1 cellular context compared by ENCODE assay signal in the genomic region with DNA sequence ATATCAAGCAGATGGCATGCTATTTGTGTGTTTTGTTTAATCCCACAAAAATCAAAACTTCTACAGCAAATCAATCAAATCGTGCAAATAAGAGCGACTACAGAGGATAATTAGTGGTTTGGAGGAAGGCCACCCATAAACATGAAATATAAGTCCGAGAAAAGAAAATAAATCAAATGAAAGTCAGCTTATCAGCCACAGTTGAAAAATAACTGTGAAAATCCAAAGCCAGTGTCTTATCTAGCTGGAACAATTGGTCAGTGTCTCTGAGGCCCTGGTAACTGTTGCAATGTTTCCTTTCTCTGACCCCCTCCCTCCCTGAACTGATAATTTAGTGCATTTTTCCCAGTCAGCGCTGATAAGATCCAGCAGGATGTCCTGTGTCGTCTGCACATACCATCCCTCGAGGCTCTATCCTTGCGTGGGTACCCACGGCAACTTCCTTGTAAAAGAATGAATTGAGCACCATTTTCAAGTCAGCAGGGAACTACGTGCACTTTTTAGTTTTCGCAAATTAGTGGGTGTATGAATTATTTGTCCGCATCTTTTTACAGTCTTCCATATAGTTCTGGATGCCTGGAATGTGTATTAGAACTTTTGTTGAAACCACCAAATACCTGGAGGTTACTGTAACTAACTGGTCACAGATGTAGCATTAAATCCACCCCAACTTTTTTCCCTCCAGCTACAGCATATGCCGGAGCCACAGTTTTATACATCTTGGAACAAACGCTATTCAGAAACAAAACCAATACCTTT.
TF ChIP-seq lines count a peak whose summit lies in the region.

No MANE protein-coding gene starts in this region.

TF ChIP-seq in K562, 482 proteins besides CTCF, POLR2A, EP300 and RAD21 (continued from another document and continues in another):
- TF ChIP-seq TRIM28 (IDR thresholded peaks at IDR 0.05) (no peak), ZEB2 (IDR thresholded peaks at IDR 0.05) (peak; percentile 46; the same call in 1 of the 2 replicates), ZBTB8A (IDR thresholded peaks at IDR 0.05; ENCODE audit: partially characterized antibody) (no peak), ZNF253 (CRISPR knock-in tag; conservative IDR thresholded peaks at IDR 0.05) (no peak), ZNF3 (CRISPR knock-in tag; IDR thresholded peaks at IDR 0.05) (no peak), EWSR1 (IDR thresholded peaks at IDR 0.05; ENCODE audit: borderline replicate concordance, low read depth, partially characterized antibody) (no peak), RBM39 (optimal IDR thresholded peaks at IDR 0.05; ENCODE audit: low read depth, low read length) (no peak), HNRNPUL1 (IDR thresholded peaks at IDR 0.05; ENCODE audit: low read length) (no peak), ARNT (IDR thresholded peaks at IDR 0.05) (no peak), ZNF57 (CRISPR knock-in tag; IDR thresholded peaks at IDR 0.05) (no peak), HNRNPH1 (optimal IDR thresholded peaks at IDR 0.05; ENCODE audit: low read depth, low read length) (no peak), ZNF212 (CRISPR knock-in tag; IDR thresholded peaks at IDR 0.05) (no peak), ATF1 (CRISPR knock-in tag; IDR thresholded peaks at IDR 0.05) (no peak), ATF1 (tag; IDR thresholded peaks at IDR 0.05) (peak; percentile 52; the same call in 1 of the 2 replicates), POLR2B (IDR thresholded peaks at IDR 0.05; ENCODE audit: low read depth, partially characterized antibody) (no peak), FUS (optimal IDR thresholded peaks at IDR 0.05; ENCODE audit: low read depth, low read length) (no peak), HDAC1 (IDR thresholded peaks at IDR 0.05) (peak in 1 of 2 experiments; percentile 94; a peak in 2 of 4 replicates), RFX5 (IDR thresholded peaks at IDR 0.05; ENCODE audit: low read depth, low read length) (no peak), ZNF197 (CRISPR knock-in tag; IDR thresholded peaks at IDR 0.05; ENCODE audit: low read depth) (peak; percentile 87; the same call in 1 of the 2 replicates), STAG1 (CRISPR knock-in tag; IDR thresholded peaks at IDR 0.05; ENCODE audit: borderline replicate concordance) (no peak), POLR2AphosphoS5 (IDR thresholded peaks at IDR 0.05; ENCODE audit: control insufficient read depth, insufficient read depth, low read depth, low read length) (0 out of 2 replicates have a peak, but pooled peaks have one; percentile 32), WHSC1 (IDR thresholded peaks at IDR 0.05; ENCODE audit: low read length) (no peak), ARID2 (IDR thresholded peaks at IDR 0.05) (no peak), MTA3 (IDR thresholded peaks at IDR 0.05; ENCODE audit: borderline replicate concordance) (peak; percentile 21; the same call in 1 of the 2 replicates), FOXA3 (CRISPR knock-in tag; conservative IDR thresholded peaks at IDR 0.05 in 1 of 2, IDR thresholded peaks at IDR 0.05 in 1 of 2) (peak in 1 of 2 experiments; percentile 98; a peak in 2 of 4 replicates), ZBTB7A (IDR thresholded peaks at IDR 0.05; ENCODE audit: borderline replicate concordance, control insufficient read depth, low read depth, low read length) (no peak), SRSF1 (IDR thresholded peaks at IDR 0.05; ENCODE audit: low read depth, low read length) (no peak), FIP1L1 (IDR thresholded peaks at IDR 0.05; ENCODE audit: low read depth, low read length, poor library complexity, severe bottlenecking) (no peak), CREBBP (IDR thresholded peaks at IDR 0.05; ENCODE audit: low read depth, low read length) (no peak), SREBF1 (IDR thresholded peaks at IDR 0.05; ENCODE audit: borderline replicate concordance, low read depth, low read length) (no peak), ETV5 (CRISPR knock-in tag; IDR thresholded peaks at IDR 0.05; ENCODE audit: low read depth) (no peak), FOXP1 (CRISPR knock-in tag; IDR thresholded peaks at IDR 0.05) (no peak), ZNF551 (CRISPR knock-in tag; IDR thresholded peaks at IDR 0.05) (no peak), ESRRB (CRISPR knock-in tag; IDR thresholded peaks at IDR 0.05; ENCODE audit: borderline replicate concordance) (no peak), ZBTB17 (CRISPR knock-in tag; IDR thresholded peaks at IDR 0.05) (no peak), HLTF (IDR thresholded peaks at IDR 0.05) (no peak)
- TF ChIP-seq, protein P1, sequence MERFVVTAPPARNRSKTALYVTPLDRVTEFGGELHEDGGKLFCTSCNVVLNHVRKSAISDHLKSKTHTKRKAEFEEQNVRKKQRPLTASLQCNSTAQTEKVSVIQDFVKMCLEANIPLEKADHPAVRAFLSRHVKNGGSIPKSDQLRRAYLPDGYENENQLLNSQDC (CRISPR knock-in tag; IDR thresholded peaks at IDR 0.05), result no peak
- TF ChIP-seq, protein P2, sequence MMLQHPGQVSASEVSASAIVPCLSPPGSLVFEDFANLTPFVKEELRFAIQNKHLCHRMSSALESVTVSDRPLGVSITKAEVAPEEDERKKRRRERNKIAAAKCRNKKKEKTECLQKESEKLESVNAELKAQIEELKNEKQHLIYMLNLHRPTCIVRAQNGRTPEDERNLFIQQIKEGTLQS (IDR thresholded peaks at IDR 0.05), result 0 out of 2 replicates have a peak, but pooled peaks have one; percentile 15
- TF ChIP-seq, protein P2 (CRISPR knock-in tag; conservative IDR thresholded peaks at IDR 0.05), result no peak
- TF ChIP-seq, protein P3, sequence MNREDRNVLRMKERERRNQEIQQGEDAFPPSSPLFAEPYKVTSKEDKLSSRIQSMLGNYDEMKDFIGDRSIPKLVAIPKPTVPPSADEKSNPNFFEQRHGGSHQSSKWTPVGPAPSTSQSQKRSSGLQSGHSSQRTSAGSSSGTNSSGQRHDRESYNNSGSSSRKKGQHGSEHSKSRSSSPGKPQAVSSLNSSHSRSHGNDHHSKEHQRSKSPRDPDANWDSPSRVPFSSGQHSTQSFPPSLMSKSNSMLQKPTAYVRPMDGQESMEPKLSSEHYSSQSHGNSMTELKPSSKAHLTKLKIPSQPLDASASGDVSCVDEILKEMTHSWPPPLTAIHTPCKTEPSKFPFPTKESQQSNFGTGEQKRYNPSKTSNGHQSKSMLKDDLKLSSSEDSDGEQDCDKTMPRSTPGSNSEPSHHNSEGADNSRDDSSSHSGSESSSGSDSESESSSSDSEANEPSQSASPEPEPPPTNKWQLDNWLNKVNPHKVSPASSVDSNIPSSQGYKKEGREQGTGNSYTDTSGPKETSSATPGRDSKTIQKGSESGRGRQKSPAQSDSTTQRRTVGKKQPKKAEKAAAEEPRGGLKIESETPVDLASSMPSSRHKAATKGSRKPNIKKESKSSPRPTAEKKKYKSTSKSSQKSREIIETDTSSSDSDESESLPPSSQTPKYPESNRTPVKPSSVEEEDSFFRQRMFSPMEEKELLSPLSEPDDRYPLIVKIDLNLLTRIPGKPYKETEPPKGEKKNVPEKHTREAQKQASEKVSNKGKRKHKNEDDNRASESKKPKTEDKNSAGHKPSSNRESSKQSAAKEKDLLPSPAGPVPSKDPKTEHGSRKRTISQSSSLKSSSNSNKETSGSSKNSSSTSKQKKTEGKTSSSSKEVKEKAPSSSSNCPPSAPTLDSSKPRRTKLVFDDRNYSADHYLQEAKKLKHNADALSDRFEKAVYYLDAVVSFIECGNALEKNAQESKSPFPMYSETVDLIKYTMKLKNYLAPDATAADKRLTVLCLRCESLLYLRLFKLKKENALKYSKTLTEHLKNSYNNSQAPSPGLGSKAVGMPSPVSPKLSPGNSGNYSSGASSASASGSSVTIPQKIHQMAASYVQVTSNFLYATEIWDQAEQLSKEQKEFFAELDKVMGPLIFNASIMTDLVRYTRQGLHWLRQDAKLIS (CRISPR knock-in tag; IDR thresholded peaks at IDR 0.05), result no peak
- TF ChIP-seq, protein P4, sequence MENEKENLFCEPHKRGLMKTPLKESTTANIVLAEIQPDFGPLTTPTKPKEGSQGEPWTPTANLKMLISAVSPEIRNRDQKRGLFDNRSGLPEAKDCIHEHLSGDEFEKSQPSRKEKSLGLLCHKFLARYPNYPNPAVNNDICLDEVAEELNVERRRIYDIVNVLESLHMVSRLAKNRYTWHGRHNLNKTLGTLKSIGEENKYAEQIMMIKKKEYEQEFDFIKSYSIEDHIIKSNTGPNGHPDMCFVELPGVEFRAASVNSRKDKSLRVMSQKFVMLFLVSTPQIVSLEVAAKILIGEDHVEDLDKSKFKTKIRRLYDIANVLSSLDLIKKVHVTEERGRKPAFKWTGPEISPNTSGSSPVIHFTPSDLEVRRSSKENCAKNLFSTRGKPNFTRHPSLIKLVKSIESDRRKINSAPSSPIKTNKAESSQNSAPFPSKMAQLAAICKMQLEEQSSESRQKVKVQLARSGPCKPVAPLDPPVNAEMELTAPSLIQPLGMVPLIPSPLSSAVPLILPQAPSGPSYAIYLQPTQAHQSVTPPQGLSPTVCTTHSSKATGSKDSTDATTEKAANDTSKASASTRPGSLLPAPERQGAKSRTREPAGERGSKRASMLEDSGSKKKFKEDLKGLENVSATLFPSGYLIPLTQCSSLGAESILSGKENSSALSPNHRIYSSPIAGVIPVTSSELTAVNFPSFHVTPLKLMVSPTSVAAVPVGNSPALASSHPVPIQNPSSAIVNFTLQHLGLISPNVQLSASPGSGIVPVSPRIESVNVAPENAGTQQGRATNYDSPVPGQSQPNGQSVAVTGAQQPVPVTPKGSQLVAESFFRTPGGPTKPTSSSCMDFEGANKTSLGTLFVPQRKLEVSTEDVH (IDR thresholded peaks at IDR 0.05; ENCODE audit: low read depth, partially characterized antibody), result no peak
- TF ChIP-seq, protein P5, sequence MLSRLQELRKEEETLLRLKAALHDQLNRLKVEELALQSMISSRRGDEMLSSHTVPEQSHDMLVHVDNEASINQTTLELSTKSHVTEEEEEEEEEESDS (CRISPR knock-in tag; IDR thresholded peaks at IDR 0.05), result no peak
- TF ChIP-seq, protein P6, sequence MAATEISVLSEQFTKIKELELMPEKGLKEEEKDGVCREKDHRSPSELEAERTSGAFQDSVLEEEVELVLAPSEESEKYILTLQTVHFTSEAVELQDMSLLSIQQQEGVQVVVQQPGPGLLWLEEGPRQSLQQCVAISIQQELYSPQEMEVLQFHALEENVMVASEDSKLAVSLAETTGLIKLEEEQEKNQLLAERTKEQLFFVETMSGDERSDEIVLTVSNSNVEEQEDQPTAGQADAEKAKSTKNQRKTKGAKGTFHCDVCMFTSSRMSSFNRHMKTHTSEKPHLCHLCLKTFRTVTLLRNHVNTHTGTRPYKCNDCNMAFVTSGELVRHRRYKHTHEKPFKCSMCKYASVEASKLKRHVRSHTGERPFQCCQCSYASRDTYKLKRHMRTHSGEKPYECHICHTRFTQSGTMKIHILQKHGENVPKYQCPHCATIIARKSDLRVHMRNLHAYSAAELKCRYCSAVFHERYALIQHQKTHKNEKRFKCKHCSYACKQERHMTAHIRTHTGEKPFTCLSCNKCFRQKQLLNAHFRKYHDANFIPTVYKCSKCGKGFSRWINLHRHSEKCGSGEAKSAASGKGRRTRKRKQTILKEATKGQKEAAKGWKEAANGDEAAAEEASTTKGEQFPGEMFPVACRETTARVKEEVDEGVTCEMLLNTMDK (IDR thresholded peaks at IDR 0.05; ENCODE audit: borderline replicate concordance, insufficient read depth, low read depth, low read length, poor library complexity, severe bottlenecking), result no peak
- TF ChIP-seq, protein P7, sequence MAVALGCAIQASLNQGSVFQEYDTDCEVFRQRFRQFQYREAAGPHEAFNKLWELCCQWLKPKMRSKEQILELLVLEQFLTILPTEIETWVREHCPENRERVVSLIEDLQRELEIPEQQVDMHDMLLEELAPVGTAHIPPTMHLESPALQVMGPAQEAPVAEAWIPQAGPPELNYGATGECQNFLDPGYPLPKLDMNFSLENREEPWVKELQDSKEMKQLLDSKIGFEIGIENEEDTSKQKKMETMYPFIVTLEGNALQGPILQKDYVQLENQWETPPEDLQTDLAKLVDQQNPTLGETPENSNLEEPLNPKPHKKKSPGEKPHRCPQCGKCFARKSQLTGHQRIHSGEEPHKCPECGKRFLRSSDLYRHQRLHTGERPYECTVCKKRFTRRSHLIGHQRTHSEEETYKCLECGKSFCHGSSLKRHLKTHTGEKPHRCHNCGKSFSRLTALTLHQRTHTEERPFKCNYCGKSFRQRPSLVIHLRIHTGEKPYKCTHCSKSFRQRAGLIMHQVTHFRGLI (CRISPR knock-in tag; IDR thresholded peaks at IDR 0.05), result no peak
- TF ChIP-seq, protein P8, sequence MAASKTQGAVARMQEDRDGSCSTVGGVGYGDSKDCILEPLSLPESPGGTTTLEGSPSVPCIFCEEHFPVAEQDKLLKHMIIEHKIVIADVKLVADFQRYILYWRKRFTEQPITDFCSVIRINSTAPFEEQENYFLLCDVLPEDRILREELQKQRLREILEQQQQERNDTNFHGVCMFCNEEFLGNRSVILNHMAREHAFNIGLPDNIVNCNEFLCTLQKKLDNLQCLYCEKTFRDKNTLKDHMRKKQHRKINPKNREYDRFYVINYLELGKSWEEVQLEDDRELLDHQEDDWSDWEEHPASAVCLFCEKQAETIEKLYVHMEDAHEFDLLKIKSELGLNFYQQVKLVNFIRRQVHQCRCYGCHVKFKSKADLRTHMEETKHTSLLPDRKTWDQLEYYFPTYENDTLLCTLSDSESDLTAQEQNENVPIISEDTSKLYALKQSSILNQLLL (CRISPR knock-in tag; IDR thresholded peaks at IDR 0.05; ENCODE audit: borderline replicate concordance), result no peak
